ENCODE assay signal across 19 cellular contexts in the genomic region with DNA sequence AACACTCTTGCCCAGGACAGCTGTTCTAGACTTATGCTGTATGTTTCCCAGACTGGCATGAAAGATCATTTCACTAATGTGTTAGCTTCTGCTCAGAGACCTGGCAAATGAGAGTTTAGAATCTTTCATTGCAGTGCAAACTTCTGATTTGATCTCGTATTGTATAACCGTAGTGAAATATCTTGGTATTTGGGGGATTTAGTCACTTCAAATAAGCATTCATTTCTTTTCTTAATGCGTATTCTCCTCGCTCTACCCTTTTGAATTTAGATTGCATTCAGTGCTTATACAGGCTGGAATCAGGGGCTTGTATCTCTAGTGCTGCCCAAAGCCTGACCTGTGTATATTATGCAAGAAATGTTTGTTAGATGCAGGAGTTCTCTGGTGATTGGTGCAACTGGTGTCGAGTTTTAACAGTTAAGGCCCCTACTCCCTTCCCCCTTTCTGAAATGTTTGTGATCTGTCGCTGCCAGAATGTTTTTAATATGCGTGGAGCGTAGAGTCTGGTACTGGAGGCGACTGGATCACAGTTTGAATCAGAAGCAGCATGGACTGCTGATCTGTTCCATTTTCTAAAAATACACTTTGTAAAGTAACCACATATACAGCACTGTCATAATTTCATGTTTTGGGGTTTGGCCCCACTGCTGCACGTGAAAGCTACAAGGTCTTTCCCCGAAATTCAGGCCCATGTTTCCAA.
DNase-seq lines count a peak whose midpoint lies in the region; ATAC-seq, FAIRE-seq and TF ChIP-seq lines count a peak whose summit lies in the region.
"Had no signal": no experiment of that assay in that cellular context is flagged by ENCODE, and none has a peak within 500 bp of the region (broad histone marks: within the 10 kb centered on the region; RNA-seq: fewer than 3 reads in every experiment).

No MANE protein-coding gene starts in this region.

- peaks cover 76% of the 10 kb centered on the region for H3K4me1 Mint-ChIP-seq in central memory CD8-positive, alpha-beta T cell

- POLR2A ChIA-PET in A673 (lab: Charles Lee; ENCODE audit: low non-redundant PET), result no interaction called here

- peaks cover 96% of the 10 kb centered on the region for H3K4me1 ChIP-seq in BLaER1
- H3K4me1 ChIP-seq in A673 (ENCODE audit: insufficient read depth, low read length, poor library complexity, severe bottlenecking), result peaks cover 35% of the 10 kb centered on the region

- ATAC-seq in central memory CD8-positive, alpha-beta T cell (replicated peaks; ENCODE audit: extremely low read depth, poor library complexity, severe bottlenecking), result no peak
- ATAC-seq in HG02678 (IDR thresholded peaks at IDR 0.05; ENCODE audit: unreplicated experiment), result no peak

- intact Hi-C loops in A673 (cut with micrococcal nuclease; ENCODE audit: unreplicated experiment), result no loop called here

- H3K27me3 ChIP-seq in BLaER1, result no peaks in the 10 kb centered on the region
- H3K27me3 ChIP-seq in A673 (replicated peaks; ENCODE audit: insufficient read depth, low read depth, low read length, poor library complexity), result no peaks in the 10 kb centered on the region
- H3K27me3 ChIP-seq: SJCRH30 had no signal

- H3K9me3 ChIP-seq in BLaER1, result no peaks in the 10 kb centered on the region
- no peaks in the 10 kb centered on the region for H3K9me3 ChIP-seq in A673 (ENCODE audit: low read depth, low read length, poor library complexity, severe bottlenecking)
- H3K9me3 ChIP-seq: SJCRH30, thoracic aorta had no signal

- CTCF ChIA-PET in A673 (lab: Charles Lee), result no interaction called here

- H3K4me3 ChIP-seq in BLaER1 (no peak overlapping the region), A673 (ENCODE audit: low read depth, low read length, poor library complexity, severe bottlenecking) (no peak overlapping the region)
- H3K4me3 ChIP-seq: SJCRH30, thoracic aorta had no signal

- peak overlapping the region; percentile 81 for H3K4me2 ChIP-seq in BLaER1

- peak overlapping the region; percentile 60 for H3K27ac Mint-ChIP-seq in central memory CD8-positive, alpha-beta T cell (ENCODE audit: low read depth)
- H3K27ac Mint-ChIP-seq: HFFc6 had no signal

- H3K4me3 Mint-ChIP-seq in central memory CD8-positive, alpha-beta T cell, result no peak overlapping the region
- H3K4me3 Mint-ChIP-seq: HFFc6 had no signal

- no TSS peak for BruUV-seq in A673 (replicated peaks; lab: Mats Ljungman, UMichigan)

- no peak for DNase-seq in GM19239 (ENCODE audit: insufficient read length, low spot score)
- DNase-seq in central memory CD8-positive, alpha-beta T cell (ENCODE audit: low spot score in 2 of 2), result no peak
- DNase-seq in medulla oblongata (ENCODE audit: extremely low spot score), result peak; percentile 37
- no peak for DNase-seq in A673 (ENCODE audit: low spot score)
- no peak for DNase-seq in activated effector memory CD4-positive, alpha-beta T cell treated with anti-CD3 and anti-CD28 coated beads, Interleukin-2, amount 50 U/mL, for 16 hours
- DNase-seq in DMS 273 (lab: John Stamatoyannopoulos, UW; ENCODE audit: unreplicated experiment), result no peak
- DNase-seq: activated CD4-positive, alpha-beta T cell treated with anti-CD3 and anti-CD28 coated beads, Interleukin-2, amount 50 U/mL, for 1 hour; activated T-cell treated with anti-CD3 and anti-CD28 coated beads, Interleukin-2, amount 50 U/mL, for 1 hour; cerebellar nuclear complex; foreskin fibroblast; HFFc6; mesenchymal stem cell; NCI-H1930; SJCRH30; stimulated activated CD4-positive, alpha-beta T cell treated with anti-CD3 and anti-CD28 coated beads, Interleukin-2, amount 100 ng/mL, for 48 hours had no signal

- peak; percentile 18 for FAIRE-seq in GM19239 (lab: Jason Lieb, UNC)
- FAIRE-seq: D721Med had no signal

- H4K20me1 ChIP-seq in BLaER1, result peaks cover 13% of the 10 kb centered on the region; the same call in 1 of the 2 replicates

- no peaks in the 10 kb centered on the region for H3K9me3 Mint-ChIP-seq in central memory CD8-positive, alpha-beta T cell
- H3K9me3 Mint-ChIP-seq: HFFc6 had no signal

- no peaks in the 10 kb centered on the region for H3K27me3 Mint-ChIP-seq in central memory CD8-positive, alpha-beta T cell

- H3K36me3 ChIP-seq in BLaER1 (no peaks in the 10 kb centered on the region), A673 (ENCODE audit: insufficient read depth, low read length, poor library complexity, severe bottlenecking) (no peaks in the 10 kb centered on the region)
- H3K36me3 ChIP-seq: SJCRH30 had no signal

- no peak for TF ChIP-seq CTCF in A673 (conservative IDR thresholded peaks at IDR 0.05; ENCODE audit: low read depth, low read length)

- H3K27ac ChIP-seq in BLaER1 (no peak overlapping the region), A673 (ENCODE audit: low read depth, low read length, poor library complexity, severe bottlenecking) (no peak overlapping the region)
- H3K27ac ChIP-seq: SJCRH30, thoracic aorta had no signal

- peaks cover 5% of the 10 kb centered on the region for H3K36me3 Mint-ChIP-seq in central memory CD8-positive, alpha-beta T cell (ENCODE audit: insufficient read depth)

- H3K9ac ChIP-seq in BLaER1, result no peak overlapping the region
